ENCODE assay signal across 1 cellular context in genomic region chr17:65786479-65786878, GRCh38.
TF ChIP-seq lines count a peak whose summit lies in the region.

No MANE protein-coding gene starts in this region.

TF ChIP-seq in GM23338, 12 proteins besides CTCF, POLR2A, EP300 and RAD21 (continued from another document):
- TF ChIP-seq REST (IDR thresholded peaks at IDR 0.05; ENCODE audit: unreplicated experiment): no peak
- TF ChIP-seq CREB1 (CRISPR knock-in tag; IDR thresholded peaks at IDR 0.05; ENCODE audit: low read depth): no peak
